ENCODE assay signal across 8 cellular contexts in genomic region chr11:86955674-86956522, GRCh38. TPM values are rescaled to one million over a fixed set of nuclear protein-coding genes. Genes with fewer than 3 reads are reported as not detected.
DNase-seq lines count a peak whose midpoint lies in the region; ATAC-seq, FAIRE-seq and TF ChIP-seq lines count a peak whose summit lies in the region.

No MANE protein-coding gene starts in this region.

- CTCF ChIA-PET in activated naive CD4-positive, alpha-beta T cell treated with anti-CD3 and anti-CD28 coated beads, Interleukin-2, amount 10 ng/mL, durations not matched to agents 7 days and 5 days (lab: Charles Lee) = no interaction called here

- peaks cover 17% of the 10 kb centered on the region for H3K4me1 Mint-ChIP-seq in activated naive CD4-positive, alpha-beta T cell treated with anti-CD3 and anti-CD28 coated beads, Interleukin-2, amount 10 ng/mL, durations not matched to agents 7 days and 5 days
- H3K4me1 Mint-ChIP-seq in neural crest cell = peaks cover 31% of the 10 kb centered on the region

- H3K27ac Mint-ChIP-seq in activated naive CD4-positive, alpha-beta T cell treated with anti-CD3 and anti-CD28 coated beads, Interleukin-2, amount 10 ng/mL, durations not matched to agents 7 days and 5 days = peak overlapping the region; percentile 20
- peak overlapping the region; percentile 93 for H3K27ac Mint-ChIP-seq in neural crest cell (ENCODE audit: unreplicated experiment)

- DNase-seq in D341Med (ENCODE audit: low spot score) (peak; percentile 86), NCI-H345 treated with DMSO at 0.1 percent for 48 hours (lab: John Stamatoyannopoulos, UW; ENCODE audit: unreplicated experiment) (peak; percentile 73), frontal cortex (ENCODE audit: low spot score in 2 of 2) (peak; percentile 51 to 65), neural crest cell (ENCODE audit: low read depth, low spot score) (peak; percentile 69), GF-D8 (lab: John Stamatoyannopoulos, UW) (no peak)
- DNase-seq in activated naive CD4-positive, alpha-beta T cell treated with anti-CD3 and anti-CD28 coated beads, Interleukin-2, amount 10 ng/mL, durations not matched to agents 7 days and 5 days = peak; percentile 51

- FAIRE-seq in frontal cortex (lab: Jason Lieb, UNC) = no peak

- H3K36me3 Mint-ChIP-seq in activated naive CD4-positive, alpha-beta T cell treated with anti-CD3 and anti-CD28 coated beads, Interleukin-2, amount 10 ng/mL, durations not matched to agents 7 days and 5 days = no peaks in the 10 kb centered on the region
- H3K36me3 Mint-ChIP-seq in neural crest cell (ENCODE audit: low read depth) = peaks cover 5% of the 10 kb centered on the region

- H3K27me3 Mint-ChIP-seq in activated naive CD4-positive, alpha-beta T cell treated with anti-CD3 and anti-CD28 coated beads, Interleukin-2, amount 10 ng/mL, durations not matched to agents 7 days and 5 days = peaks cover 72% of the 10 kb centered on the region
- peaks cover 8% of the 10 kb centered on the region for H3K27me3 Mint-ChIP-seq in neural crest cell (ENCODE audit: low read depth)

- ATAC-seq in GM19324 (IDR thresholded peaks at IDR 0.05; ENCODE audit: low FRiP score, unreplicated experiment) = peak; percentile 65
- ATAC-seq in HG03175 (IDR thresholded peaks at IDR 0.05; ENCODE audit: unreplicated experiment) = peak; percentile 56

- no peak for TF ChIP-seq CTCF in neural crest cell (conservative IDR thresholded peaks at IDR 0.05)

- peak overlapping the region; percentile 79 for H3K4me3 Mint-ChIP-seq in activated naive CD4-positive, alpha-beta T cell treated with anti-CD3 and anti-CD28 coated beads, Interleukin-2, amount 10 ng/mL, durations not matched to agents 7 days and 5 days
- H3K4me3 Mint-ChIP-seq in neural crest cell = peak overlapping the region; percentile 90

- no peaks in the 10 kb centered on the region for H3K9me3 Mint-ChIP-seq in activated naive CD4-positive, alpha-beta T cell treated with anti-CD3 and anti-CD28 coated beads, Interleukin-2, amount 10 ng/mL, durations not matched to agents 7 days and 5 days
- no peaks in the 10 kb centered on the region for H3K9me3 Mint-ChIP-seq in neural crest cell

RNA-seq across cellular contexts. Expression of gene FZD4, which starts 0.7 kb away (rescaled TPM):
- total RNA-seq in frontal cortex (19.6 TPM), neural crest cell (4.1 and 4.6 TPM in 2 replicates)
